Comparison of ENCODE assay signal across 20 cellular contexts in genomic region chr4:169200361-169201030, GRCh38.
A peak's percentile ranks its signal among the peaks of the same experiment; 100 is the strongest.
DNase-seq lines count a peak whose midpoint lies in the region; ATAC-seq and TF ChIP-seq lines count a peak whose summit lies in the region.
"Had no signal": no experiment of that assay in that cellular context is flagged by ENCODE, and none has a peak within 500 bp of the region (broad histone marks: within the 10 kb centered on the region; RNA-seq: fewer than 3 reads in every experiment).

No MANE protein-coding gene starts in this region.

- peak; percentile 15 for DNase-seq in DMS53 (lab: John Stamatoyannopoulos, UW)
- no peak for DNase-seq in DMS53 treated with DMSO at 0.1 percent for 48 hours (lab: John Stamatoyannopoulos, UW; ENCODE audit: unreplicated experiment)
- DNase-seq in brain microvascular endothelial cell, result no peak
- DNase-seq in left lung, result no peak
- DNase-seq in stomach, result no peak
- DNase-seq in omental fat pad (ENCODE audit: low spot score), result no peak
- no peak for DNase-seq in NCI-H2196 treated with DMSO at 0.1 percent for 48 hours (lab: John Stamatoyannopoulos, UW; ENCODE audit: unreplicated experiment)
- DNase-seq in GM10266 (ENCODE audit: extremely low spot score), result no peak
- DNase-seq: 8988T; activated CD4-positive, alpha-beta T cell treated with anti-CD3 and anti-CD28 coated beads, Interleukin-2, amount 50 U/mL, for 1 hour; activated naive CD4-positive, alpha-beta T cell treated with Interleukin-2 at 50 U/mL for 16 hours; aorta; C1 segment of cervical spinal cord; cortex of kidney; NCI-H1436 treated with DMSO at 0.1 percent for 48 hours; nephron progenitor cell; Peyer's patch; psoas muscle; testis had no signal

- ATAC-seq in left lung (no peak), omental fat pad (ENCODE audit: low FRiP score) (no peak)
- ATAC-seq: gastroesophageal sphincter, psoas muscle had no signal

- peak overlapping the region; percentile 85 for H3K27ac ChIP-seq in brain microvascular endothelial cell
- H3K27ac ChIP-seq in left lung, result peak overlapping the region; percentile 18 to 67
- H3K27ac ChIP-seq in stomach, result peak overlapping the region in 4 of 5 donors; percentile 3 to 69 (median 34)

- H3K4me1 ChIP-seq in left lung (peaks cover 9 to 18% of the 10 kb centered on the region in 2 donors), stomach (peaks cover 16 to 57% (median 42%) of the 10 kb centered on the region in 4 donors)

- WGBS in stomach, 5 donors, result 63 to 71% (median 66%) methylated on average over 4 of the region's 4 CpGs

- H3K36me3 ChIP-seq in brain microvascular endothelial cell (replicated peaks) (no peaks in the 10 kb centered on the region), left lung (no peaks in the 10 kb centered on the region), stomach (no peaks in the 10 kb centered on the region)
- H3K36me3 ChIP-seq: gastroesophageal sphincter, Peyer's patch had no signal

- H3K4me3 ChIP-seq in brain microvascular endothelial cell (ENCODE audit: low read depth, low read length) (no peak overlapping the region), left lung (no peak overlapping the region), stomach (no peak overlapping the region)
- H3K4me3 ChIP-seq: gastroesophageal sphincter, Peyer's patch, psoas muscle, testis had no signal

- H3K9me3 ChIP-seq in left lung (peaks cover 0 to 5% of the 10 kb centered on the region in 2 donors), stomach (no peaks in the 10 kb centered on the region)
- H3K9me3 ChIP-seq: gastroesophageal sphincter, Peyer's patch, psoas muscle, testis had no signal

- H3K27me3 ChIP-seq in brain microvascular endothelial cell (replicated peaks) (no peaks in the 10 kb centered on the region), left lung (no peaks in the 10 kb centered on the region), stomach (no peaks in the 10 kb centered on the region)
- H3K27me3 ChIP-seq: gastroesophageal sphincter, Peyer's patch, testis had no signal

- in situ Hi-C loops in brain microvascular endothelial cell (cut with HindIII; ENCODE audit: low pct_ligation_motif_present, low sequenced_read_pairs), result no loop called here

- TF ChIP-seq EP300 in stomach (IDR thresholded peaks at IDR 0.05), result no peak

- intact Hi-C loops in left lung (cut with DNase I), result no loop called here
- intact Hi-C loops in stomach (cut with DNase I; ENCODE audit: low total_unique reads), result no loop called here

- TF ChIP-seq CTCF in brain microvascular endothelial cell (IDR thresholded peaks at IDR 0.05; ENCODE audit: low read depth, low read length, missing control alignments) (no peak), left lung (IDR thresholded peaks at IDR 0.05) (no peak), stomach (IDR thresholded peaks at IDR 0.05) (no peak), omental fat pad (IDR thresholded peaks at IDR 0.05) (no peak), GM10266 (IDR thresholded peaks at IDR 0.05; ENCODE audit: control insufficient read depth, insufficient read depth, low read depth, missing control alignments) (no peak)

- no peak for TF ChIP-seq POLR2A in stomach (IDR thresholded peaks at IDR 0.05)

Comparison
In these comparisons a context has a peak if more than half of its experiments do, and no peak if none do; other contexts are left out.
1. H3K27ac ChIP-seq: peak in every context shown above with its lines; median percentile 85 in brain microvascular endothelial cell; 42 in left lung; 34 in stomach.